12 cellular contexts compared by ENCODE assay signal in genomic region chr16:33339093-33340071, GRCh38. TPM values are rescaled to one million over a fixed set of nuclear protein-coding genes. Genes with fewer than 3 reads are reported as not detected.
DNase-seq lines count a peak whose midpoint lies in the region; ATAC-seq and TF ChIP-seq lines count a peak whose summit lies in the region.
"Not testable (repeated sequence)": the region's sequence is repeated elsewhere in the genome, so short reads cannot be mapped to it uniquely, and the experiment has no call there.
"Had no signal": no experiment of that assay in that cellular context is flagged by ENCODE, and none has a peak within 500 bp of the region (broad histone marks: within the 10 kb centered on the region; RNA-seq: fewer than 3 reads in every experiment).

No MANE protein-coding gene starts in this region.

- POLR2A ChIA-PET in activated CD4-positive, alpha-beta T cell treated with anti-CD3 and anti-CD28 coated beads, Interleukin-2, amount 10 ng/mL, durations not matched to agents 7 days and 5 days (lab: Charles Lee) = not testable (repeated sequence)

- not testable (repeated sequence) for H3K36me3 Mint-ChIP-seq in activated CD4-positive, alpha-beta T cell treated with anti-CD3 and anti-CD28 coated beads, Interleukin-2, amount 10 ng/mL, durations not matched to agents 7 days and 5 days (ENCODE audit: low read depth)

- not testable (repeated sequence) for TF ChIP-seq CTCF in omental fat pad (IDR thresholded peaks at IDR 0.05)

- CTCF ChIA-PET in activated CD4-positive, alpha-beta T cell treated with anti-CD3 and anti-CD28 coated beads, Interleukin-2, amount 10 ng/mL, durations not matched to agents 7 days and 5 days (lab: Charles Lee) = not testable (repeated sequence)

- not testable (repeated sequence) for H3K4me1 Mint-ChIP-seq in activated CD4-positive, alpha-beta T cell treated with anti-CD3 and anti-CD28 coated beads, Interleukin-2, amount 10 ng/mL, durations not matched to agents 7 days and 5 days

- in situ Hi-C loops in ACHN (cut with HindIII; ENCODE audit: low pct_ligation_motif_present, low pct_unique_long_range_greater_than_20kb, low sequenced_read_pairs) = not testable (repeated sequence)

- H3K27ac Mint-ChIP-seq in activated CD4-positive, alpha-beta T cell treated with anti-CD3 and anti-CD28 coated beads, Interleukin-2, amount 10 ng/mL, durations not matched to agents 7 days and 5 days = not testable (repeated sequence)

- DNase-seq in ACHN (peak; percentile 5), NAMALWA (ENCODE audit: low spot score) (peak; percentile 2), ecto neural progenitor cell (ENCODE audit: low spot score) (peak; percentile 58), left kidney (ENCODE audit: low read depth, low spot score) (peak; percentile 2), omental fat pad (ENCODE audit: low spot score) (peak; percentile 49)
- peak; percentile 29 for DNase-seq in activated CD4-positive, alpha-beta T cell treated with anti-CD3 and anti-CD28 coated beads, Interleukin-2, amount 10 ng/mL, durations not matched to agents 7 days and 5 days
- DNase-seq in activated effector memory CD4-positive, alpha-beta T cell treated with Interleukin-2 at 50 U/mL for 16 hours = peak; percentile 32
- DNase-seq in stimulated activated CD8-positive, alpha-beta memory T cell treated with anti-CD3 and anti-CD28 coated beads, Interleukin-15, amount 100 ng/mL, for 24 hours (ENCODE audit: low read depth) = peak; percentile 29

- H3K27me3 Mint-ChIP-seq in activated CD4-positive, alpha-beta T cell treated with anti-CD3 and anti-CD28 coated beads, Interleukin-2, amount 10 ng/mL, durations not matched to agents 7 days and 5 days = not testable (repeated sequence)

- H3K4me3 Mint-ChIP-seq in activated CD4-positive, alpha-beta T cell treated with anti-CD3 and anti-CD28 coated beads, Interleukin-2, amount 10 ng/mL, durations not matched to agents 7 days and 5 days = not testable (repeated sequence)

- peak; percentile 89 for ATAC-seq in omental fat pad (ENCODE audit: low FRiP score)

- not testable (repeated sequence) for H3K9me3 Mint-ChIP-seq in activated CD4-positive, alpha-beta T cell treated with anti-CD3 and anti-CD28 coated beads, Interleukin-2, amount 10 ng/mL, durations not matched to agents 7 days and 5 days

RNA-seq across cellular contexts. Expression of gene TP53TG3B, which starts 21.3 kb away (rescaled TPM):
- total RNA-seq in activated CD4-positive, alpha-beta T cell treated with anti-CD3 and anti-CD28 coated beads, Interleukin-2, amount 10 ng/mL, durations not matched to agents 7 days and 5 days = not detected
- total RNA-seq in omental fat pad = not detected
- total RNA-seq: A172, H7, kidney epithelial cell, vagina had no signal

RNA-seq across cellular contexts. Expression of gene TP53TG3E, which starts 35.3 kb away (rescaled TPM):
- total RNA-seq in activated CD4-positive, alpha-beta T cell treated with anti-CD3 and anti-CD28 coated beads, Interleukin-2, amount 10 ng/mL, durations not matched to agents 7 days and 5 days = not detected
- total RNA-seq in omental fat pad = not detected
- total RNA-seq: A172, H7, kidney epithelial cell, vagina had no signal

Comparison
In these comparisons a context has a peak if more than half of its experiments do, and no peak if none do; other contexts are left out.
1. Peak in every context shown above with its lines: DNase-seq and ATAC-seq.
2. DNase-seq: peak in every context shown above with its lines; median percentile 58 in ecto neural progenitor cell; 49 in omental fat pad; 32 in activated effector memory CD4-positive, alpha-beta T cell treated with Interleukin-2 at 50 U/mL for 16 hours; 29 in activated CD4-positive, alpha-beta T cell treated with anti-CD3 and anti-CD28 coated beads, Interleukin-2, amount 10 ng/mL, durations not matched to agents 7 days and 5 days; 29 in stimulated activated CD8-positive, alpha-beta memory T cell treated with anti-CD3 and anti-CD28 coated beads, Interleukin-15, amount 100 ng/mL, for 24 hours; 5 in ACHN; 2 in NAMALWA; 2 in left kidney.